ENCODE assay signal across 8 cellular contexts in the genomic region with DNA sequence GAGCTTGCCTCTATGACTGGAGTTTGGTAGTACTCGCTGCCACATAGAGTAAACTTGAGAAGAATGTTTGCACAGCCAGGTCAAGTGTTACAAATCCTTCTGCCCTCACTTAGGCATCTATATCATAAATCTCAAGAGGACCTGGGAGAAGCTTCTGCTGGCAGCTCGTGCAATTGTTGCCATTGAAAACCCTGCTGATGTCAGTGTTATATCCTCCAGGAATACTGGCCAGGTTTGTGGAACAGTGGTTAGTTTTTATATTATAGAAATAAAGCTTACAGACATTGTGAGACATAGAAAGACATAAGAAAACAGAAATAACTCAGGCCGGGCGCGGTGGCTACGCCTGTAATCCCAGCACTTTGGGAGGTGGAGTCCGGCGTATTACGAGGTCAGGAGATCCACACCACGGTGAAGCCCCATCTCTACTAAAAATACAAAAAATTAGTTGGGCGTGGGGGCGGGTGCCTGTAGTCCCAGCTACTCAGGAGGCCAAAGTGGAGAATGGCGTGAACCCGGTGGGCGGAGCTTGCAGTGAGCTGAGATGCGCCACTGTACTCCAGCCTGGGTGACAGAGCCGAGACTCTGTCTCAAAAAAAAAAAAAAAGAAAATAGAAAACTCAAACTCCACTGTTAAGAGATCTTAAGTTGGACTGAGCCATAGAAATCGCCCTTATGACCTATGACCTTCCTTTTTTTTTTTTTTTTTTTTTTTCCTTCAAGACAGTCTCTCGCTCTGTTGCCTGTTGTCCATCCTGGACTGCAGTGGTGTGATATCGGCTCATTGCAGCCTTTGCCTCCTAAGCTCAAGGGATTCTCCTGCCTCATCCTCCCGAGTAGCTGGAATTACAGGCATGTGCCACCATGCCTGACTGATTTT.
A peak's percentile ranks its signal among the peaks of the same experiment; 100 is the strongest.
DNase-seq lines count a peak whose midpoint lies in the region; ATAC-seq and TF ChIP-seq lines count a peak whose summit lies in the region.

No MANE protein-coding gene starts in this region.

- no peak for ATAC-seq in HG03432 (IDR thresholded peaks at IDR 0.05; ENCODE audit: unreplicated experiment)

- peaks cover 53% of the 10 kb centered on the region for H3K36me3 ChIP-seq in effector memory CD4-positive, alpha-beta T cell (ENCODE audit: control insufficient read depth, insufficient read depth, low read length)

- DNase-seq in DMS53 (lab: John Stamatoyannopoulos, UW) (peak; percentile 4), DMS53 treated with DMSO at 0.1 percent for 48 hours (lab: John Stamatoyannopoulos, UW; ENCODE audit: unreplicated experiment) (no peak), T-helper 2 cell (peak in 3 of 5 experiments; percentile 12 to 56 (median 56)), coronary artery (ENCODE audit: low spot score) (no peak), NCI-H2196 treated with DMSO at 0.1 percent for 48 hours (lab: John Stamatoyannopoulos, UW; ENCODE audit: unreplicated experiment) (no peak)
- DNase-seq in effector memory CD4-positive, alpha-beta T cell: peak in 1 of 3 donors; percentile 32
- peak; percentile 38 for DNase-seq in stimulated activated CD4-positive, alpha-beta T cell treated with anti-CD3 and anti-CD28 coated beads, Interleukin-4, amount 100 ng/mL, for 1 hour

- no peak overlapping the region for H3K4me3 ChIP-seq in effector memory CD4-positive, alpha-beta T cell (ENCODE audit: insufficient read depth, low read depth, low read length, poor library complexity, severe bottlenecking)
- no peak overlapping the region for H3K4me3 ChIP-seq in coronary artery

- peak overlapping the region; percentile 89 for H3K27ac ChIP-seq in effector memory CD4-positive, alpha-beta T cell (ENCODE audit: insufficient read depth, low read length, poor library complexity, severe bottlenecking)
- no peak overlapping the region for H3K27ac ChIP-seq in coronary artery

- no peak for TF ChIP-seq CTCF in coronary artery (IDR thresholded peaks at IDR 0.05)

- H3K27me3 ChIP-seq in effector memory CD4-positive, alpha-beta T cell (replicated peaks; ENCODE audit: control insufficient read depth, insufficient read depth, low read length, poor library complexity, severe bottlenecking): no peaks in the 10 kb centered on the region

- no peaks in the 10 kb centered on the region for H3K9me3 ChIP-seq in effector memory CD4-positive, alpha-beta T cell (ENCODE audit: control insufficient read depth, low read length)

- peaks cover 20% of the 10 kb centered on the region for H3K4me1 ChIP-seq in effector memory CD4-positive, alpha-beta T cell (ENCODE audit: control insufficient read depth, insufficient read depth, low read length, poor library complexity, severe bottlenecking)

Comparison
In these comparisons a context has a peak if more than half of its experiments do, and no peak if none do; other contexts are left out.
1. DNase-seq: peak in DMS53 (single experiment), T-helper 2 cell (3 of 5) and stimulated activated CD4-positive, alpha-beta T cell treated with anti-CD3 and anti-CD28 coated beads, Interleukin-4, amount 100 ng/mL, for 1 hour (single experiment); none in DMS53 treated with DMSO at 0.1 percent for 48 hours (single experiment), coronary artery (single experiment) and NCI-H2196 treated with DMSO at 0.1 percent for 48 hours (single experiment).